22 cellular contexts compared by ENCODE assay signal in the genomic region with DNA sequence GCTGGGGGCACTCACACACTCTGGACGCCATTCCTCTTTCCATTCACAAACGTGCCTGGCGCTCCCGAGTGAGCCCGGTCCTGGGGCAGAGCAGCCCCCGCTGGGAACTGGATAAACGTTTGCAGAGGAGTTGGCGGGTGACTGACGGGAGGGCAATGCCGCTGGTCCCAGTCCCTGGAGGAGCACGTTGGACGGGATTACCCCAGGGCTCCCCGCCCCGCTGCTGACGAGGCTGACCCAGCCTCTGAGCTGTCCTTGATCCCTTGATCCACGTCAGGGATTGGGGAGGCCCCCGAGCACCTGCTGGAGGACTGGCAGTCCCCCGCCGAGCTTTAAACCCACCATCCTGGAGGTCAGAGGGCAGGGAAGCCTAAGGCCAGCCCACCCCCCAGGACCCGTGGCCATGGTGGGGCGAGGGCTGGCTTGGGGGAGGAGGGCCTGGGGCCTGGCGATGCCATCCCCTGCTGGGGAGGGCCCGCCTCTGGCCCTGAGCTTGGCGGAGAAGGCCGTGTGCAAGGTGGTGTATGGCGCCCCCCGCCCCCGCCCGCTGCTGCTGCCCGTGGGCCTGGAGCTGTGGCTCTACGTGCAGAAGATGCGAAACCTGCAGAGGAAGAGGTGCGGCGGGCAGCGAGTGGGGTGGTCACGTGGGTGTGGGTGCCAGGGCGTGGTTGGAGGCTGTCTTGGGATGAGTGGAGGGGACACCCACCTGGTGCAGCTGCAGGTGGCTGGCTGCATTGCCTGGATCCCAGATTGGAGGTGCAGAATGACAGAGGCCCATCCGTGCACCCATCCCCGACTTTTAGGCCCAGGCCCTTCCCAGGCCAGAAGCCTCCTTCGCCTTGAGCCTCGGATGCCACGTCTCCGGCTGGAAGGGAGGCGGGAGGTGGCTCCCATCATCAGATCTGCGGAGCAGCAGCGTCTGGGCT. TPM values are rescaled to one million over a fixed set of nuclear protein-coding genes. Genes with fewer than 3 reads are reported as not detected.
DNase-seq lines count a peak whose midpoint lies in the region; ATAC-seq, FAIRE-seq and TF ChIP-seq lines count a peak whose summit lies in the region.
"Had no signal": no experiment of that assay in that cellular context is flagged by ENCODE, and none has a peak within 500 bp of the region (broad histone marks: within the 10 kb centered on the region; RNA-seq: fewer than 3 reads in every experiment).

No MANE protein-coding gene starts in this region.

- H3K4me2 ChIP-seq in K562 (ENCODE audit: insufficient read depth, low read length): no peak overlapping the region

- TF ChIP-seq CTCF in HEK293 (tag by site-specific recombination; IDR thresholded peaks at IDR 0.05) (no peak), K562 (IDR thresholded peaks at IDR 0.05 in 2 of 3, conservative IDR thresholded peaks at IDR 0.05 in 1 of 3; ENCODE audit: insufficient read depth in 2 of 3, low read depth in 1 of 3, low read length in 3 of 3) (no peak), tibial nerve (IDR thresholded peaks at IDR 0.05) (no peak), uterus (IDR thresholded peaks at IDR 0.05) (no peak)

- H3K27me3 ChIP-seq in K562 (ENCODE audit: control insufficient read depth in 2 of 2, insufficient read depth in 2 of 2, low read length in 2 of 2) (no peaks in the 10 kb centered on the region), tibial nerve (no peaks in the 10 kb centered on the region), uterus (no peaks in the 10 kb centered on the region)

- intact Hi-C loops in left ventricle myocardium superior (cut with micrococcal nuclease) (no loop called here), left cardiac atrium (cut with DNase I) (no loop called here), K562 (cut with micrococcal nuclease) (no loop called here), uterus (cut with DNase I; ENCODE audit: low total_unique reads) (no loop called here)

- in situ Hi-C loops in K562 (cut with MboI): loop anchor here (25.0 kb wide), 1 partner anchor 305 kb away; no protein-coding TSS in a partner anchor

- FAIRE-seq in K562 (lab: Jason Lieb, UNC): no peak
- FAIRE-seq: GM12892, GM18507, H54, RCC 7860 had no signal

- no peak overlapping the region for H3K4me3 ChIP-seq in HEK293 (ENCODE audit: low read depth, low read length)
- no peak overlapping the region for H3K4me3 ChIP-seq in K562
- H3K4me3 ChIP-seq in tibial nerve: no peak overlapping the region
- H3K4me3 ChIP-seq in uterus: no peak overlapping the region
- H3K4me3 ChIP-seq: SK-N-MC had no signal

- TF ChIP-seq EP300 in K562 (IDR thresholded peaks at IDR 0.05; ENCODE audit: low read length) (no peak), tibial nerve (IDR thresholded peaks at IDR 0.05) (no peak)

- TF ChIP-seq POLR2A in K562 (conservative IDR thresholded peaks at IDR 0.05) (no peak), tibial nerve (IDR thresholded peaks at IDR 0.05) (no peak), uterus (IDR thresholded peaks at IDR 0.05) (no peak)

- ATAC-seq in left ventricle myocardium superior (no peak), left cardiac atrium (no peak), K562 (no peak)

- H3K9ac ChIP-seq in K562 (ENCODE audit: insufficient read depth in 1 of 2, low read depth in 2 of 2, low read length in 2 of 2): no peak overlapping the region

- CTCF ChIA-PET in HEK293 (lab: Yijun Ruan, JAX) (interaction anchor here (2.9 kb wide), 1 partner anchor 8 kb away, joined by 23 read pairs; no protein-coding TSS in a partner anchor), K562 (lab: Yijun Ruan, JAX; ENCODE audit: low intra/inter-chr PET ratio) (no interaction called here)

- peaks cover 3% of the 10 kb centered on the region for H3K9me1 ChIP-seq in K562 (ENCODE audit: control insufficient read depth, insufficient read depth, low read length)

- H3K9me3 ChIP-seq in HEK293 (ENCODE audit: control insufficient read depth, insufficient read depth, low read depth, low read length) (no peaks in the 10 kb centered on the region), K562 (replicated peaks; ENCODE audit: control insufficient read depth, insufficient read depth, low read depth, low read length) (no peaks in the 10 kb centered on the region), tibial nerve (no peaks in the 10 kb centered on the region), uterus (no peaks in the 10 kb centered on the region)

- DNase-seq in left ventricle myocardium superior (peak; percentile 24), left cardiac atrium (no peak), K562 (ENCODE audit: extremely low read depth in 1 of 4, low spot score in 3 of 4) (no peak), tibial nerve (ENCODE audit: low spot score in 2 of 2) (no peak), uterus (no peak)
- DNase-seq in activated CD8-positive, alpha-beta memory T cell treated with anti-CD3 and anti-CD28 coated beads for 24 hours: no peak
- DNase-seq: CD4-positive, alpha-beta memory T cell; EL; NCI-H1092 treated with DMSO at 0.1 percent for 48 hours; NCI-H2081; NCI-H446 treated with DMSO at 0.1 percent for 48 hours; NCI-H69; Right ventricle myocardium superior had no signal

- H3K36me3 ChIP-seq in HEK293 (ENCODE audit: control insufficient read depth in 2 of 2, insufficient read depth in 1 of 2, low read length in 2 of 2) (peaks cover 0 to 31% of the 10 kb centered on the region in 2 experiments; a peak in 1 of 3 replicates), K562 (ENCODE audit: control insufficient read depth, insufficient read depth, low read length) (no peaks in the 10 kb centered on the region), tibial nerve (peaks cover 0 to 48% (median 0%) of the 10 kb centered on the region in 3 donors), uterus (no peaks in the 10 kb centered on the region)

- H3K4me1 ChIP-seq in HEK293 (ENCODE audit: control insufficient read depth, insufficient read depth, low read length) (peaks cover 8% of the 10 kb centered on the region), K562 (replicated peaks in 1 of 2; ENCODE audit: control insufficient read depth in 2 of 2, insufficient read depth in 2 of 2, low read length in 2 of 2) (peaks cover 4 to 94% of the 10 kb centered on the region in 2 experiments), tibial nerve (peaks cover 0 to 63% (median 41%) of the 10 kb centered on the region in 4 donors), uterus (peaks cover 0 to 18% of the 10 kb centered on the region in 2 donors)

- no peak for TF ChIP-seq RAD21 in K562 (CRISPR knock-in tag; conservative IDR thresholded peaks at IDR 0.05 in 1 of 2, IDR thresholded peaks at IDR 0.05 in 1 of 2)

- no peak overlapping the region for H2AFZ ChIP-seq in K562 (ENCODE audit: low read depth, low read length)

- H3K27ac ChIP-seq in HEK293 (ENCODE audit: extremely low read depth, low read depth, low read length) (no peak overlapping the region), K562 (ENCODE audit: extremely low read depth, low read depth, low read length) (no peak overlapping the region), tibial nerve (peak overlapping the region in 3 of 4 donors; percentile 44 to 98 (median 96)), uterus (no peak overlapping the region)
- H3K27ac ChIP-seq: SK-N-MC had no signal

- WGBS in K562 (ENCODE audit: insufficient coverage, low coverage, missing lambda C conversion rate): 68% methylated on average over 30 of the region's 46 CpGs
- WGBS in tibial nerve, 2 donors: 70 to 76% methylated on average over 38 to 44 of the region's 46 CpGs

- POLR2A ChIA-PET in HEK293 (lab: Yijun Ruan, JAX) (interaction anchor here (0.9 kb wide), 1 partner anchor 31 kb away, joined by 3 read pairs; the partner anchor contains the start of gene DNLZ), K562 (lab: Yijun Ruan, JAX) (interaction anchor here (0.7 kb wide), 1 partner anchor 14 kb away, joined by 4 read pairs; no protein-coding TSS in a partner anchor)

- H3K79me2 ChIP-seq in K562 (ENCODE audit: control insufficient read depth, insufficient read depth, low read length): peaks cover 15% of the 10 kb centered on the region

- no peaks in the 10 kb centered on the region for H4K20me1 ChIP-seq in K562 (replicated peaks; ENCODE audit: control insufficient read depth, insufficient read depth, low read length)

- BruUV-seq in K562 (replicated peaks; lab: Mats Ljungman, UMichigan): no TSS peak

RNA-seq across cellular contexts. Expression of gene GPSM1, which starts 4.5 kb away (rescaled TPM):
- 61.7 TPM for total RNA-seq in left ventricle myocardium superior
- 10 to 100 TPM; 55.6 to 58.6 TPM for total RNA-seq in left cardiac atrium
- 13.9 and 58.1 TPM in 2 replicates for total RNA-seq in K562 (2011; cell fraction: chromatin; rRNA removed; ENCODE audit: low replicate concordance)
- total RNA-seq in K562 (2011; cell fraction: nucleolus; rRNA removed): 30.3 and 36.2 TPM in 2 replicates
- total RNA-seq in K562 (2011; cell fraction: nucleoplasm; rRNA removed): 16.3 and 19.9 TPM in 2 replicates
- 12.7 and 16.0 TPM in 2 replicates for total RNA-seq in K562 (2014; rRNA removed)
- 0.54 and 0.76 TPM in 2 replicates for total RNA-seq in K562 (2014; rRNA removed; fragmentation: Illumina TruSeq; extraction: Trizol)
- total RNA-seq in K562 (2015; rRNA removed; fragmentation: Illumina TruSeq; extraction: Trizol): 3.1 and 4.1 TPM in 2 replicates
- total RNA-seq in K562 (2021): 12.4 and 14.2 TPM in 2 replicates
- polyA plus RNA-seq in K562 (2011; rRNA removed): 5.4 and 6.7 TPM in 2 replicates
- polyA plus RNA-seq in K562 (2011; cell fraction: cytosol; rRNA removed): 5.4 and 23.3 TPM in 2 replicates
- polyA plus RNA-seq in K562 (2011; cell fraction: nucleus; rRNA removed): 21.3 and 47.7 TPM in 2 replicates
- 5.3 and 13.8 TPM in 2 replicates for polyA plus RNA-seq in K562 (2012)
- 1.9 and 5.2 TPM in 2 replicates for polyA plus RNA-seq in K562 (2014; fragmentation: Illumina TruSeq; extraction: Trizol)
- under 1 TPM; 0.04 to 0.10 TPM for polyA plus RNA-seq in K562 (2014; fragmentation: Nextera tagmentation; extraction: Ambion mirVana)
- polyA plus RNA-seq in K562 (2014; rRNA removed): 9.2 and 10.1 TPM in 2 replicates
- 1.4 and 3.0 TPM in 2 replicates for polyA minus RNA-seq in K562 (2011; rRNA and poly(A)+ RNA removed)
- polyA minus RNA-seq in K562 (2011; cell fraction: cytosol; rRNA and poly(A)+ RNA removed): 7.8 and 9.2 TPM in 2 replicates
- polyA minus RNA-seq in K562 (2011; cell fraction: nucleus; rRNA and poly(A)+ RNA removed): 12.7 and 13.3 TPM in 2 replicates
- total RNA-seq in tibial nerve: 10 to 100 TPM; 28.8 to 95.1 (median 38.1) TPM
- total RNA-seq in uterus: 10 to 100 TPM in 2 of 4 donors, 1 to 10 TPM in 2; 4.4 to 43.6 (median 24.1) TPM
- total RNA-seq: OCI-LY7 had no signal
- polyA plus RNA-seq: IgD-negative memory B cell had no signal

RNA-seq across cellular contexts. Expression of gene CCDC187, which starts 27.9 kb away (rescaled TPM):
- total RNA-seq in left ventricle myocardium superior (not detected), left cardiac atrium (not detected), K562 (2014; rRNA removed) (not detected in 2 replicates), K562 (2014; rRNA removed; fragmentation: Illumina TruSeq; extraction: Trizol) (not detected in 2 replicates), K562 (2015; rRNA removed; fragmentation: Illumina TruSeq; extraction: Trizol) (not detected in 2 replicates), K562 (2021) (0.02 TPM in 1 of 2 replicates, not detected in the other), tibial nerve (under 1 TPM in 1 of 4 donors, not detected in 3; 0.20 TPM), uterus (1 to 10 TPM in 2 of 4 donors, under 1 TPM in 2; 0.27 to 5.1 (median 2.2) TPM)
- 0.53 TPM in 1 of 2 replicates, not detected in the other for total RNA-seq in K562 (2011; cell fraction: chromatin; rRNA removed; ENCODE audit: low replicate concordance)
- total RNA-seq in K562 (2011; cell fraction: nucleolus; rRNA removed): 0.13 and 0.33 TPM in 2 replicates
- 0.15 and 0.46 TPM in 2 replicates for total RNA-seq in K562 (2011; cell fraction: nucleoplasm; rRNA removed)
- polyA plus RNA-seq in K562 (2011; rRNA removed) (not detected in 2 replicates), K562 (2014; fragmentation: Illumina TruSeq; extraction: Trizol) (not detected in 2 replicates), K562 (2014; fragmentation: Nextera tagmentation; extraction: Ambion mirVana) (not detected), K562 (2014; rRNA removed) (not detected in 2 replicates)
- 0.07 TPM in 1 of 2 replicates, not detected in the other for polyA plus RNA-seq in K562 (2011; cell fraction: cytosol; rRNA removed)
- 0.01 and 0.40 TPM in 2 replicates for polyA plus RNA-seq in K562 (2011; cell fraction: nucleus; rRNA removed)
- polyA plus RNA-seq in K562 (2012): 0.04 TPM in 1 of 2 replicates, not detected in the other
- polyA minus RNA-seq in K562 (2011; rRNA and poly(A)+ RNA removed): not detected in 2 replicates
- not detected in 2 replicates for polyA minus RNA-seq in K562 (2011; cell fraction: cytosol; rRNA and poly(A)+ RNA removed)
- polyA minus RNA-seq in K562 (2011; cell fraction: nucleus; rRNA and poly(A)+ RNA removed): 0.11 and 0.27 TPM in 2 replicates
- total RNA-seq: CD4-positive, alpha-beta memory T cell; LHCN-M2; OCI-LY7; Right ventricle myocardium superior had no signal
- polyA plus RNA-seq: CD4-positive, alpha-beta memory T cell had no signal

RNA-seq across cellular contexts. Expression of gene DNLZ, which starts 31.7 kb away (rescaled TPM):
- total RNA-seq in left ventricle myocardium superior (40.2 TPM), left cardiac atrium (10 to 100 TPM; 23.2 to 30.6 TPM), K562 (2014; rRNA removed) (44.6 and 56.7 TPM in 2 replicates), K562 (2014; rRNA removed; fragmentation: Illumina TruSeq; extraction: Trizol) (2.2 and 3.4 TPM in 2 replicates), K562 (2015; rRNA removed; fragmentation: Illumina TruSeq; extraction: Trizol) (10.0 and 10.8 TPM in 2 replicates), K562 (2021) (25.6 and 25.8 TPM in 2 replicates), tibial nerve (10 to 100 TPM; 49.4 to 79.5 (median 70.8) TPM), uterus (10 to 100 TPM in 3 of 4 donors, 1 to 10 TPM in 1; 6.8 to 29.4 (median 27.3) TPM)
- total RNA-seq in K562 (2011; cell fraction: chromatin; rRNA removed; ENCODE audit: low replicate concordance): 3.5 and 12.0 TPM in 2 replicates
- total RNA-seq in K562 (2011; cell fraction: nucleolus; rRNA removed): 9.3 and 11.7 TPM in 2 replicates
- total RNA-seq in K562 (2011; cell fraction: nucleoplasm; rRNA removed): 3.4 and 4.8 TPM in 2 replicates
- polyA plus RNA-seq in K562 (2011; rRNA removed) (3.1 and 3.2 TPM in 2 replicates), K562 (2014; fragmentation: Illumina TruSeq; extraction: Trizol) (2.2 and 4.2 TPM in 2 replicates), K562 (2014; fragmentation: Nextera tagmentation; extraction: Ambion mirVana) (under 1 TPM; 0.17 to 0.36 TPM), K562 (2014; rRNA removed) (22.1 and 29.8 TPM in 2 replicates)
- 7.6 and 27.3 TPM in 2 replicates for polyA plus RNA-seq in K562 (2011; cell fraction: cytosol; rRNA removed)
- polyA plus RNA-seq in K562 (2011; cell fraction: nucleus; rRNA removed): 4.2 and 7.4 TPM in 2 replicates
- 8.5 and 15.9 TPM in 2 replicates for polyA plus RNA-seq in K562 (2012)
- polyA minus RNA-seq in K562 (2011; rRNA and poly(A)+ RNA removed): 0.28 TPM in 1 of 2 replicates, not detected in the other
- 2.6 and 3.4 TPM in 2 replicates for polyA minus RNA-seq in K562 (2011; cell fraction: cytosol; rRNA and poly(A)+ RNA removed)
- polyA minus RNA-seq in K562 (2011; cell fraction: nucleus; rRNA and poly(A)+ RNA removed): 2.9 and 3.6 TPM in 2 replicates

RNA-seq across cellular contexts. Expression of gene CARD9, which starts 41.6 kb away (rescaled TPM):
- 0.79 TPM for total RNA-seq in left ventricle myocardium superior
- 1 to 10 TPM in 1 of 2 donors, under 1 TPM in 1; 0.86 to 2.4 TPM for total RNA-seq in left cardiac atrium
- 37.4 and 149 TPM in 2 replicates for total RNA-seq in K562 (2011; cell fraction: chromatin; rRNA removed; ENCODE audit: low replicate concordance)
- total RNA-seq in K562 (2011; cell fraction: nucleolus; rRNA removed): 92.6 and 92.9 TPM in 2 replicates
- 39.7 and 46.5 TPM in 2 replicates for total RNA-seq in K562 (2011; cell fraction: nucleoplasm; rRNA removed)
- total RNA-seq in K562 (2014; rRNA removed): 37.6 and 40.1 TPM in 2 replicates
- 3.5 and 3.6 TPM in 2 replicates for total RNA-seq in K562 (2014; rRNA removed; fragmentation: Illumina TruSeq; extraction: Trizol)
- 14.6 and 15.8 TPM in 2 replicates for total RNA-seq in K562 (2015; rRNA removed; fragmentation: Illumina TruSeq; extraction: Trizol)
- 35.6 and 42.7 TPM in 2 replicates for total RNA-seq in K562 (2021)
- polyA plus RNA-seq in K562 (2011; rRNA removed): 9.7 and 27.8 TPM in 2 replicates
- 10.5 and 13.4 TPM in 2 replicates for polyA plus RNA-seq in K562 (2011; cell fraction: cytosol; rRNA removed)
- 231 and 234 TPM in 2 replicates for polyA plus RNA-seq in K562 (2011; cell fraction: nucleus; rRNA removed)
- polyA plus RNA-seq in K562 (2012): 21.9 and 61.0 TPM in 2 replicates
- 4.7 and 13.2 TPM in 2 replicates for polyA plus RNA-seq in K562 (2014; fragmentation: Illumina TruSeq; extraction: Trizol)
- polyA plus RNA-seq in K562 (2014; fragmentation: Nextera tagmentation; extraction: Ambion mirVana): 1 to 10 TPM; 1.7 to 2.0 TPM
- 40.4 and 53.0 TPM in 2 replicates for polyA plus RNA-seq in K562 (2014; rRNA removed)
- polyA minus RNA-seq in K562 (2011; rRNA and poly(A)+ RNA removed): 4.8 and 5.0 TPM in 2 replicates
- polyA minus RNA-seq in K562 (2011; cell fraction: cytosol; rRNA and poly(A)+ RNA removed): 7.2 and 12.8 TPM in 2 replicates
- 25.8 and 55.4 TPM in 2 replicates for polyA minus RNA-seq in K562 (2011; cell fraction: nucleus; rRNA and poly(A)+ RNA removed)
- total RNA-seq in tibial nerve: 10 to 100 TPM in 1 of 4 donors, 1 to 10 TPM in 3; 3.1 to 19.8 (median 3.1) TPM
- 10 to 100 TPM in 1 of 4 donors, 1 to 10 TPM in 2, under 1 TPM in 1; under 0.01 to 10.6 (median 2.5) TPM for total RNA-seq in uterus

Comparison
In these comparisons a context has a peak if more than half of its experiments do, and no peak if none do; other contexts are left out.
1. H3K27ac ChIP-seq: peak in tibial nerve (3 of 4); none in HEK293 (single experiment), K562 (single experiment) and uterus (0 of 2).